Comparison of ENCODE assay signal across 18 cellular contexts in genomic region chr2:173588931-173589369, GRCh38.
DNase-seq lines count a peak whose midpoint lies in the region; ATAC-seq and TF ChIP-seq lines count a peak whose summit lies in the region.
"Had no signal": no experiment of that assay in that cellular context is flagged by ENCODE, and none has a peak within 500 bp of the region (broad histone marks: within the 10 kb centered on the region; RNA-seq: fewer than 3 reads in every experiment).

No MANE protein-coding gene starts in this region.

- H3K36me3 Mint-ChIP-seq in Caco-2 (ENCODE audit: insufficient read depth, unreplicated experiment): no peaks in the 10 kb centered on the region

- H3K27ac Mint-ChIP-seq in Caco-2 (ENCODE audit: unreplicated experiment): no peak overlapping the region

- peaks cover 5% of the 10 kb centered on the region for H3K4me1 Mint-ChIP-seq in Caco-2 (ENCODE audit: low read depth, unreplicated experiment)

- H3K4me3 ChIP-seq in psoas muscle (peak overlapping the region; percentile 60), Caco-2 (ENCODE audit: low read depth, low read length) (no peak overlapping the region)

- intact Hi-C loops in psoas muscle (cut with DNase I): no loop called here
- intact Hi-C loops in Caco-2 (cut with micrococcal nuclease; ENCODE audit: unreplicated experiment): no loop called here

- CTCF ChIA-PET in Caco-2 (lab: Charles Lee): no interaction called here

- peak; percentile 37 for DNase-seq in EH (ENCODE audit: low read depth)
- DNase-seq in RKO (ENCODE audit: low spot score): peak; percentile 7
- DNase-seq in epithelial cell of prostate (ENCODE audit: low read depth, low spot score): no peak
- DNase-seq in psoas muscle: no peak
- DNase-seq in Caco-2: no peak
- DNase-seq in activated T-cell treated with anti-CD3 and anti-CD28 coated beads, Interleukin-2, amount 50 U/mL, for 1 hour: no peak
- DNase-seq: activated CD4-positive, alpha-beta T cell treated with anti-CD3 and anti-CD28 coated beads, Interleukin-2, amount 50 U/mL, for 4 hours; activated naive CD4-positive, alpha-beta T cell treated with Interleukin-2 at 50 U/mL for 16 hours; activated T-cell treated with anti-CD3 and anti-CD28 coated beads for 4 hours; amygdala; NCI-H446 treated with DMSO at 0.1 percent for 48 hours; nucleus accumbens; right cardiac atrium; stimulated activated CD4-positive, alpha-beta T cell treated with anti-CD3 and anti-CD28 coated beads, Interleukin-15, amount 100 ng/mL, for 24 hours had no signal

- TF ChIP-seq CTCF in psoas muscle (IDR thresholded peaks at IDR 0.05) (no peak), Caco-2 (IDR thresholded peaks at IDR 0.05; ENCODE audit: insufficient read depth in 1 of 2, low read depth in 1 of 2, low read length in 1 of 2, severe bottlenecking in 1 of 2, unreplicated experiment in 1 of 2) (no peak)

- H3K27me3 ChIP-seq in psoas muscle (ENCODE audit: insufficient read depth in 3 of 3, low read length in 2 of 3): no peaks in the 10 kb centered on the region
- no peaks in the 10 kb centered on the region for H3K27me3 ChIP-seq in Caco-2 (replicated peaks; ENCODE audit: control insufficient read depth, insufficient read depth, low read length)

- no TSS peak for BruUV-seq in Caco-2 (replicated peaks; lab: Mats Ljungman, UMichigan)

- peaks cover 9% of the 10 kb centered on the region for H3K9me3 Mint-ChIP-seq in Caco-2 (ENCODE audit: unreplicated experiment)

- H3K27ac ChIP-seq in epithelial cell of prostate (peak overlapping the region; percentile 85), psoas muscle (peak overlapping the region; percentile 90)
- H3K27ac ChIP-seq: KMS-11, VCaP had no signal

- peaks cover 4% of the 10 kb centered on the region for H3K27me3 Mint-ChIP-seq in Caco-2 (ENCODE audit: insufficient read depth, unreplicated experiment)

- no peak overlapping the region for H3K4me3 Mint-ChIP-seq in Caco-2 (ENCODE audit: unreplicated experiment)

- POLR2A ChIA-PET in Caco-2 (lab: Charles Lee): no interaction called here

- H3K9me3 ChIP-seq in psoas muscle: no peaks in the 10 kb centered on the region
- peaks cover 9% of the 10 kb centered on the region for H3K9me3 ChIP-seq in Caco-2

- H3K4me1 ChIP-seq in psoas muscle: peaks cover 15% of the 10 kb centered on the region
- H3K4me1 ChIP-seq in Caco-2: no peaks in the 10 kb centered on the region

- WGBS in psoas muscle, 3 donors: 49 to 54% (median 49%) methylated on average over 9 of the region's 9 CpGs

- H3K36me3 ChIP-seq in psoas muscle (ENCODE audit: insufficient read depth in 1 of 2, low read depth in 1 of 2) (no peaks in the 10 kb centered on the region), Caco-2 (ENCODE audit: control insufficient read depth, insufficient read depth, low read length) (no peaks in the 10 kb centered on the region)

- ATAC-seq in psoas muscle: peak; percentile 48 to 71 (median 62)
- ATAC-seq in GM21529 (IDR thresholded peaks at IDR 0.05; ENCODE audit: unreplicated experiment): no peak
- ATAC-seq: right cardiac atrium, Right ventricle myocardium inferior had no signal

Comparison
In these comparisons a context has a peak if more than half of its experiments do, and no peak if none do; other contexts are left out.
1. DNase-seq: peak in EH (single experiment) and RKO (single experiment); none in epithelial cell of prostate (single experiment), psoas muscle (0 of 2), Caco-2 (0 of 2) and activated T-cell treated with anti-CD3 and anti-CD28 coated beads, Interleukin-2, amount 50 U/mL, for 1 hour (single experiment).